12 cellular contexts compared by ENCODE assay signal in genomic region chr1:158011714-158012113, GRCh38. TPM values are rescaled to one million over a fixed set of nuclear protein-coding genes. Genes with fewer than 3 reads are reported as not detected.
A peak's percentile ranks its signal among the peaks of the same experiment; 100 is the strongest.
DNase-seq lines count a peak whose midpoint lies in the region; FAIRE-seq and TF ChIP-seq lines count a peak whose summit lies in the region.
"Had no signal": no experiment of that assay in that cellular context is flagged by ENCODE, and none has a peak within 500 bp of the region (broad histone marks: within the 10 kb centered on the region; RNA-seq: fewer than 3 reads in every experiment).

No MANE protein-coding gene starts in this region.

- no peaks in the 10 kb centered on the region for H3K9me2 ChIP-seq in GM23248 (ENCODE audit: insufficient read depth)

- peaks cover 44% of the 10 kb centered on the region for H3F3A ChIP-seq in GM23248 (ENCODE audit: insufficient read depth)

- H3K27ac Mint-ChIP-seq in astrocyte (ENCODE audit: unreplicated experiment): peak overlapping the region; percentile 100
- H3K27ac Mint-ChIP-seq: activated T-helper 1 cell treated with anti-CD3 and anti-CD28 coated beads, Interleukin-12 subunit alpha, Interleukin-12 subunit beta, Interleukin-2, Interleukin-4 antibody, amounts not matched to agents 30 ng/mL and 10 ng/mL and 1 ng/mL, durations not matched to agents 14 hours and 24 hours and 36 hours; CD8-positive, alpha-beta T cell had no signal

- peak overlapping the region; percentile 72 for H3K9ac ChIP-seq in GM23248
- H3K9ac ChIP-seq in astrocyte (ENCODE audit: low read length): peak overlapping the region; percentile 87
- peak overlapping the region; percentile 84 for H3K9ac ChIP-seq in skeletal muscle satellite cell (ENCODE audit: low read depth, low read length)

- H3K4me3 Mint-ChIP-seq in astrocyte (ENCODE audit: unreplicated experiment): peak overlapping the region; percentile 69
- H3K4me3 Mint-ChIP-seq: activated T-helper 1 cell treated with anti-CD3 and anti-CD28 coated beads, Interleukin-12 subunit alpha, Interleukin-12 subunit beta, Interleukin-2, Interleukin-4 antibody, amounts not matched to agents 30 ng/mL and 10 ng/mL and 1 ng/mL, durations not matched to agents 14 hours and 24 hours and 36 hours; CD8-positive, alpha-beta T cell had no signal

- no peaks in the 10 kb centered on the region for H3K9me3 ChIP-seq in GM23248 (ENCODE audit: low read depth)
- no peaks in the 10 kb centered on the region for H3K9me3 ChIP-seq in astrocyte (ENCODE audit: insufficient read depth, low read depth, low read length)
- no peaks in the 10 kb centered on the region for H3K9me3 ChIP-seq in skeletal muscle satellite cell (replicated peaks; ENCODE audit: low read length)

- 0 to 20% methylated on average over 1 to 5 of the region's 5 CpGs for WGBS in GM23248 (ENCODE audit: low coverage in 1 of 2, low lambda C conversion rate in 2 of 2, missing lambda C conversion rate in 2 of 2), 2 experiments

- H3K4me3 ChIP-seq in GM23248 (no peak overlapping the region; the same call in 1 of the 2 replicates), astrocyte (ENCODE audit: insufficient read depth, low read depth, low read length) (peak overlapping the region; percentile 8), skeletal muscle satellite cell (ENCODE audit: low read length) (peak overlapping the region; percentile 42)

- H3K79me2 ChIP-seq in GM23248 (ENCODE audit: insufficient read depth) (peaks cover 89% of the 10 kb centered on the region), astrocyte (ENCODE audit: insufficient read depth, low read length) (peaks cover 89% of the 10 kb centered on the region)

- peaks cover 96% of the 10 kb centered on the region for H3K4me1 Mint-ChIP-seq in astrocyte (ENCODE audit: low read depth, unreplicated experiment)

- no peak for FAIRE-seq in astrocyte (lab: Jason Lieb, UNC)
- no peak for FAIRE-seq in urothelium cell line (lab: Jason Lieb, UNC)

- H3K27ac ChIP-seq in GM23248 (peak overlapping the region; percentile 89), astrocyte (ENCODE audit: low read depth, low read length) (peak overlapping the region; percentile 98), layer of hippocampus (ENCODE audit: low read depth, low read length) (peak overlapping the region; percentile 76)

- no peaks in the 10 kb centered on the region for H3K27me3 Mint-ChIP-seq in astrocyte (ENCODE audit: low read depth, unreplicated experiment)

- H2AFZ ChIP-seq in GM23248 (0 out of 2 replicates have a peak overlapping the region, but pooled peaks have one; percentile 8), astrocyte (ENCODE audit: low read depth, low read length) (no peak overlapping the region)

- no peaks in the 10 kb centered on the region for H3K36me3 ChIP-seq in GM23248 (ENCODE audit: low read depth)
- no peaks in the 10 kb centered on the region for H3K36me3 ChIP-seq in astrocyte (ENCODE audit: insufficient read depth, low read length)
- peaks cover 6% of the 10 kb centered on the region for H3K36me3 ChIP-seq in skeletal muscle satellite cell (ENCODE audit: insufficient read depth, low read length)

- H4K20me1 ChIP-seq in GM23248 (ENCODE audit: insufficient read depth) (no peaks in the 10 kb centered on the region), astrocyte (ENCODE audit: insufficient read depth, low read length) (peaks cover 10% of the 10 kb centered on the region)

- H3K27me3 ChIP-seq in GM23248 (replicated peaks; ENCODE audit: insufficient read depth): no peaks in the 10 kb centered on the region
- no peaks in the 10 kb centered on the region for H3K27me3 ChIP-seq in astrocyte (ENCODE audit: insufficient read depth, low read length)
- no peaks in the 10 kb centered on the region for H3K27me3 ChIP-seq in layer of hippocampus (ENCODE audit: control insufficient read depth, insufficient read depth, low read length)
- no peaks in the 10 kb centered on the region for H3K27me3 ChIP-seq in skeletal muscle satellite cell (ENCODE audit: control insufficient read depth, insufficient read depth, low read length)

- DNase-seq in GM23248 (peak; percentile 60), astrocyte (ENCODE audit: low read depth) (no peak), NCI-H1417 (lab: John Stamatoyannopoulos, UW) (no peak), MV-4-11 (lab: John Stamatoyannopoulos, UW) (no peak), urothelium cell line (ENCODE audit: low spot score) (no peak)
- DNase-seq in activated CD4-positive, alpha-beta T cell treated with anti-CD3 and anti-CD28 coated beads for 1 hour: no peak
- DNase-seq: CD8-positive, alpha-beta T cell; effector CD8-positive, alpha-beta T cell; stimulated activated naive CD8-positive, alpha-beta T cell treated with anti-CD3 and anti-CD28 coated beads, Interleukin-15, Interleukin-2, amounts not matched to agents 100 U/mL and 50 U/mL, for 24 hours had no signal

- in situ Hi-C loops in GM23248 (cut with MboI): no loop called here

- TF ChIP-seq CTCF in astrocyte (IDR thresholded peaks at IDR 0.05; ENCODE audit: insufficient read depth, low read depth, low read length): no peak

- H3K4me2 ChIP-seq in GM23248 (ENCODE audit: unreplicated experiment) (peak overlapping the region; percentile 81), astrocyte (ENCODE audit: low read length) (peak overlapping the region; percentile 87), skeletal muscle satellite cell (ENCODE audit: low read length) (peak overlapping the region; percentile 79)

- H3K9me3 Mint-ChIP-seq in astrocyte (ENCODE audit: unreplicated experiment): no peaks in the 10 kb centered on the region
- H3K9me3 Mint-ChIP-seq: activated T-helper 1 cell treated with anti-CD3 and anti-CD28 coated beads, Interleukin-12 subunit alpha, Interleukin-12 subunit beta, Interleukin-2, Interleukin-4 antibody, amounts not matched to agents 30 ng/mL and 10 ng/mL and 1 ng/mL, durations not matched to agents 14 hours and 24 hours and 36 hours; CD8-positive, alpha-beta T cell had no signal

- H3K36me3 Mint-ChIP-seq in astrocyte (ENCODE audit: low read depth, unreplicated experiment): peaks cover 16% of the 10 kb centered on the region
- H3K36me3 Mint-ChIP-seq: CD8-positive, alpha-beta T cell had no signal

- H3K4me1 ChIP-seq in GM23248 (ENCODE audit: insufficient read depth) (peaks cover 84% of the 10 kb centered on the region), astrocyte (ENCODE audit: insufficient read depth, low read length) (peaks cover 80% of the 10 kb centered on the region), skeletal muscle satellite cell (ENCODE audit: control insufficient read depth, insufficient read depth, low read length) (peaks cover 74% of the 10 kb centered on the region)

RNA-seq across cellular contexts. Expression of gene KIRREL1, which starts 18.3 kb away (rescaled TPM):
- total RNA-seq in GM23248 (2014; rRNA removed; shearing (Covaris generic)): 108 and 110 TPM in 2 replicates
- polyA plus RNA-seq in GM23248 (2016; fragmentation: Nextera tagmentation; extraction: Ambion mirVana): 33.3 and 33.7 TPM in 2 replicates
- 195 and 231 TPM in 2 replicates for total RNA-seq in astrocyte
- total RNA-seq in skeletal muscle satellite cell (2012; rRNA removed): 83.4 and 83.9 TPM in 2 replicates
- total RNA-seq: activated T-helper 1 cell treated with anti-CD3 and anti-CD28 coated beads, Interleukin-12 subunit alpha, Interleukin-12 subunit beta, Interleukin-2, Interleukin-4 antibody, amounts not matched to agents 30 ng/mL and 10 ng/mL and 1 ng/mL, durations not matched to agents 14 hours and 24 hours and 36 hours; CD8-positive, alpha-beta T cell had no signal
